In the genomic region with DNA sequence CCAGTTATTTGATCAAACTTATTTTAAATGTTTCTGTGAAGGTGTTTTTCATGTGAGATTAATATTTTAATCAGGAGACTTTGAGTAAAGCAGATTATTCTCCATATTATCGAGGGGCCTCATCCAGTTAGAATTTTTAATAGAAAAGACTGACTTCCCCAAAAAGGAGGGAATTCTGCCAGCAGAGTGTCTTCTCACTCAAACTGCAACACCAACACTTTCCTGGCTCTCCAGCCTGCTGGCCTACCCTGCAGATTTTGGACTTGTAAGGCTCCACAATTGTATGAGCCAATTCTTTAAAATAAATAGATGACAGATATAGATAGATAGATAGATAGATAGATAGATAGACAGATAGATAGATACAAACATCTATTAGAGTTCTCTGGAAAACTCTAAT, we compare ENCODE assay signal across 25 cellular contexts.
"Had no signal": no experiment of that assay in that cellular context is flagged by ENCODE, and none has a peak within 500 bp of the region (broad histone marks: within the 10 kb centered on the region; RNA-seq: fewer than 3 reads in every experiment).

No MANE protein-coding gene starts in this region.

- H3K27ac ChIP-seq: coronary artery, esophagus muscularis mucosa, foreskin keratinocyte, gastrocnemius medialis, heart right ventricle had no signal

- ATAC-seq: activated CD4-positive, alpha-beta T cell treated with anti-CD3 and anti-CD28 coated beads for 36 hours; activated CD8-positive, alpha-beta memory T cell treated with anti-CD3 and anti-CD28 coated beads, Interleukin-2, amount 10 ng/mL, durations not matched to agents 7 days and 5 days; activated CD8-positive, alpha-beta T cell treated with anti-CD3 and anti-CD28 coated beads, Interleukin-2, amount 10 ng/mL, durations not matched to agents 7 days and 5 days; effector memory CD8-positive, alpha-beta T cell; gastrocnemius medialis; heart right ventricle had no signal

- DNase-seq: activated CD4-positive, alpha-beta memory T cell treated with anti-CD3 and anti-CD28 coated beads for 36 hours; activated CD4-positive, alpha-beta T cell treated with anti-CD3 and anti-CD28 coated beads for 36 hours; activated CD4-positive, alpha-beta T cell treated with anti-CD3 and anti-CD28 coated beads, Interleukin-2, amount 10 ng/mL, durations not matched to agents 24 days and 14 days; activated CD4-positive, CD25-positive, alpha-beta regulatory T cell; activated CD4-positive, CD25-positive, alpha-beta regulatory T cell treated with anti-CD3 and anti-CD28 coated beads, Interleukin-2, amount 50 U/mL, for 72 hours; activated CD8-positive, alpha-beta memory T cell treated with anti-CD3 and anti-CD28 coated beads, Interleukin-2, amount 10 ng/mL, durations not matched to agents 7 days and 5 days; activated CD8-positive, alpha-beta memory T cell treated with anti-CD3 and anti-CD28 coated beads, Interleukin-2, amount 50 U/mL, for 4 hours; activated CD8-positive, alpha-beta T cell treated with anti-CD3 and anti-CD28 coated beads, Interleukin-2, amount 10 ng/mL, durations not matched to agents 7 days and 5 days; activated gamma-delta T cell; activated naive CD4-positive, alpha-beta T cell treated with anti-CD3 and anti-CD28 coated beads, Interleukin-2, amount 50 U/mL, for 16 hours; activated naive CD4-positive, alpha-beta T cell treated with Interleukin-2 at 50 U/mL for 16 hours; activated T-cell treated with anti-CD3 and anti-CD28 coated beads, Interleukin-2, amount 50 U/mL, for 1 hour; activated T-cell treated with anti-CD3 and anti-CD28 coated beads, Interleukin-2, amount 50 U/mL, for 48 hours; amniotic stem cell; central memory CD4-positive, alpha-beta T cell; cerebellar nuclear complex; effector CD4-positive, alpha-beta T cell; effector memory CD8-positive, alpha-beta T cell; erythroblast; gastrocnemius medialis; heart right ventricle; T-helper 2 cell had no signal
